ENCODE assay signal across 29 cellular contexts in genomic region chr10:14340051-14340744, GRCh38.
"Had no signal": no experiment of that assay in that cellular context is flagged by ENCODE, and none has a peak within 500 bp of the region (broad histone marks: within the 10 kb centered on the region; RNA-seq: fewer than 3 reads in every experiment).

No MANE protein-coding gene starts in this region.

- H3K27ac Mint-ChIP-seq: activated CD4-positive, alpha-beta T cell treated with anti-CD3 and anti-CD28 coated beads, Interleukin-2, amount 10 ng/mL, durations not matched to agents 24 days and 14 days; activated CD8-positive, alpha-beta T cell treated with anti-CD3 and anti-CD28 coated beads for 36 hours; activated naive CD8-positive, alpha-beta T cell treated with anti-CD3 and anti-CD28 coated beads, Interleukin-2, amount 10 ng/mL, durations not matched to agents 7 days and 5 days; activated T-cell treated with anti-CD3 and anti-CD28 coated beads, Interleukin-2, amount 50 U/mL, for 24 hours; activated T-helper 2 cell treated with anti-CD3 and anti-CD28 coated beads, Interferon-gamma antibody, Interleukin-2, Interleukin-4, amounts not matched to agents 10 μg/mL and 5 μg/mL and 100 μg/mL, durations not matched to agents 14 hours and 24 hours and 36 hours had no signal

- FAIRE-seq: RCC 7860, TTC549 had no signal

- DNase-seq: activated CD4-positive, alpha-beta T cell treated with anti-CD3 and anti-CD28 coated beads, Interleukin-2, amount 10 ng/mL, durations not matched to agents 24 days and 14 days; activated CD4-positive, alpha-beta T cell treated with anti-CD3 and anti-CD28 coated beads, Interleukin-2, amount 50 U/mL, for 4 hours; activated CD8-positive, alpha-beta T cell treated with anti-CD3 and anti-CD28 coated beads for 36 hours; activated gamma-delta T cell; activated naive CD4-positive, alpha-beta T cell treated with Interleukin-2 at 50 U/mL for 16 hours; activated naive CD8-positive, alpha-beta T cell treated with anti-CD3 and anti-CD28 coated beads, Interleukin-2, amount 10 ng/mL, durations not matched to agents 7 days and 5 days; activated T-cell treated with anti-CD3 and anti-CD28 coated beads, Interleukin-2, amount 50 U/mL, for 24 hours; amygdala; Karpas-422; KBM-7; MG63; NCI-H1048; NCI-H1105 treated with DMSO at 0.1 percent for 48 hours; NCI-H1436; NCI-H1694 treated with DMSO at 0.1 percent for 48 hours; NCI-H2029; NCI-H345; NCI-H524 treated with DMSO at 0.1 percent for 48 hours; NCI-H748 treated with DMSO at 0.1 percent for 48 hours; NK-92 treated with Interleukin-12 subunit alpha and Interleukin-12 subunit beta, amount 100 ng/mL, for 24 hours; PC-3; SIG-M5; T1000 had no signal

- H3K4me1 ChIP-seq: ascending aorta had no signal

- H3K36me3 Mint-ChIP-seq: activated naive CD4-positive, alpha-beta T cell treated with anti-CD3 and anti-CD28 coated beads, Interleukin-2, amount 50 U/mL, for 24 hours; activated naive CD8-positive, alpha-beta T cell treated with anti-CD3 and anti-CD28 coated beads, Interleukin-2, amount 10 ng/mL, durations not matched to agents 7 days and 5 days had no signal

- H3K36me3 ChIP-seq: ascending aorta, MG63 had no signal

- H3K27me3 ChIP-seq: ascending aorta, MG63 had no signal

- H3K9me3 Mint-ChIP-seq: activated CD4-positive, alpha-beta T cell treated with anti-CD3 and anti-CD28 coated beads, Interleukin-2, amount 10 ng/mL, durations not matched to agents 24 days and 14 days; activated CD8-positive, alpha-beta T cell treated with anti-CD3 and anti-CD28 coated beads for 36 hours; activated naive CD4-positive, alpha-beta T cell treated with anti-CD3 and anti-CD28 coated beads, Interleukin-2, amount 50 U/mL, for 24 hours; activated naive CD8-positive, alpha-beta T cell treated with anti-CD3 and anti-CD28 coated beads, Interleukin-2, amount 10 ng/mL, durations not matched to agents 7 days and 5 days; activated T-cell treated with anti-CD3 and anti-CD28 coated beads, Interleukin-2, amount 50 U/mL, for 24 hours; activated T-helper 2 cell treated with anti-CD3 and anti-CD28 coated beads, Interferon-gamma antibody, Interleukin-2, Interleukin-4, amounts not matched to agents 10 μg/mL and 5 μg/mL and 100 μg/mL, durations not matched to agents 14 hours and 24 hours and 36 hours had no signal

- H3K4me1 Mint-ChIP-seq: activated CD4-positive, alpha-beta T cell treated with anti-CD3 and anti-CD28 coated beads, Interleukin-2, amount 10 ng/mL, durations not matched to agents 24 days and 14 days; activated naive CD4-positive, alpha-beta T cell treated with anti-CD3 and anti-CD28 coated beads, Interleukin-2, amount 50 U/mL, for 24 hours; activated naive CD8-positive, alpha-beta T cell treated with anti-CD3 and anti-CD28 coated beads, Interleukin-2, amount 10 ng/mL, durations not matched to agents 7 days and 5 days had no signal

- H3K4me3 ChIP-seq: ascending aorta, MG63 had no signal

- H3K9me3 ChIP-seq: ascending aorta, MG63 had no signal

- H3K27ac ChIP-seq: ascending aorta, RWPE1 had no signal

- H3K4me3 Mint-ChIP-seq: activated CD4-positive, alpha-beta T cell treated with anti-CD3 and anti-CD28 coated beads, Interleukin-2, amount 10 ng/mL, durations not matched to agents 24 days and 14 days; activated CD8-positive, alpha-beta T cell treated with anti-CD3 and anti-CD28 coated beads for 36 hours; activated naive CD4-positive, alpha-beta T cell treated with anti-CD3 and anti-CD28 coated beads, Interleukin-2, amount 50 U/mL, for 24 hours; activated naive CD8-positive, alpha-beta T cell treated with anti-CD3 and anti-CD28 coated beads, Interleukin-2, amount 10 ng/mL, durations not matched to agents 7 days and 5 days; activated T-cell treated with anti-CD3 and anti-CD28 coated beads, Interleukin-2, amount 50 U/mL, for 24 hours had no signal
